Comparison of ENCODE assay signal across 8 cellular contexts in the genomic region with DNA sequence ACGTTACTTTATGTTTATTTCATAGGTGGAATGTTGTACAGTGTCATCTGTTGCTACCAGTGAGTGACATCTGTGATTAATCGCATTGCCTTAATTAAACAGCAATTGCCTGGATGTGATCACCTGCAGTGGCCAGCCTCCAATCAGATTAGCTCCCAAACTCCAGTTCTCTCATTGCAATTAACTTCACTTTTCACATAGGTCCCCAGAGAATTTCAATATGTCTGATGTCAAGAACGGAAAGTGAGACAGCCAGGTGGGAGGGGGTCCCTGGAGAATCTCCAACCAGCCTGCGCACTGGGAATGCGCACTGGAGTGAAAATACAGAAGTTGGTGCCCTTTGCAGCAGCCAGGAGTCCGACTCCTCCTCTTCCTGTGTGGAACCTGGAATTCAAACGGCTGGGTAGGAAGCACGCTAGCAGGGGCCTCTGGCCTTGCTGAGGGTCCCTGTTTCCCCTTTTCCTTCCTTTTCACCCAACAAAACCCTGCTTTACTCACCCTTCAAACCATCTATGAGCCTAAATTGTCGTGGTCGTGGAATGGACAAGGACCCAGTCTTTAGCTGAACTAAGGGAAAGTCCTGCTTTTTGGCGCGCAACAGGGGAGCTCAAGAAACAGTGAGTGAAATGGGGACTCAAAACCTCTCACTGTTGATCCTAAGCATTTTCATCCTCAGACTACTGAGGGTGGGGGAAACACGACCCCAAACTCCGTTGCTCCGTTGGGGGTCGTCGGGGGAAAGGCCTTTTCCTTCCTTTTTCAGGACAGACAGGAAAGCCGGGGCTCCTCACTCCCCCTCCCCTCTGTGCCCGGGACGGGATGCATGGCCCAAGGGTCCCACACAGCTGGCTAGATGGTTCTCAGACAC.
A peak's percentile ranks its signal among the peaks of the same experiment; 100 is the strongest.
DNase-seq lines count a peak whose midpoint lies in the region; ATAC-seq and TF ChIP-seq lines count a peak whose summit lies in the region.

No MANE protein-coding gene starts in this region.

- peak overlapping the region; percentile 96 for H3K27ac Mint-ChIP-seq in neural progenitor cell

- H3K36me3 Mint-ChIP-seq in neural progenitor cell, result peaks cover 11% of the 10 kb centered on the region

- DNase-seq in HS-5 (ENCODE audit: low read depth) (peak; percentile 11), SHP77 (lab: John Stamatoyannopoulos, UW) (peak; percentile 66 to 76), fibroblast of peridontal ligament (ENCODE audit: extremely low read depth) (peak; percentile 21), neural progenitor cell (ENCODE audit: low spot score) (peak; percentile 78), cerebellar nuclear complex (lab: John Stamatoyannopoulos, UW) (no peak), NCI-H1930 (lab: John Stamatoyannopoulos, UW) (no peak)

- no peak for TF ChIP-seq CTCF in neural progenitor cell (IDR thresholded peaks at IDR 0.05)

- H3K4me1 ChIP-seq in ES-I3 (ENCODE audit: insufficient read depth, low read length) (no peaks in the 10 kb centered on the region), neural progenitor cell (peaks cover 19% of the 10 kb centered on the region)

- H3K4me2 ChIP-seq in neural progenitor cell, result peak overlapping the region; percentile 79

- H4K20me1 ChIP-seq in neural progenitor cell (ENCODE audit: low read depth), result no peaks in the 10 kb centered on the region

- H3F3A ChIP-seq in neural progenitor cell (ENCODE audit: low read depth), result no peaks in the 10 kb centered on the region

- H3K36me3 ChIP-seq in ES-I3 (ENCODE audit: insufficient read depth, low read length), result no peaks in the 10 kb centered on the region
- no peaks in the 10 kb centered on the region for H3K36me3 ChIP-seq in neural progenitor cell

- H3K9me3 Mint-ChIP-seq in neural progenitor cell, result no peaks in the 10 kb centered on the region

- H3K4me3 ChIP-seq in neural progenitor cell, result peak overlapping the region; percentile 64

- no peak for ATAC-seq in GM18519 (IDR thresholded peaks at IDR 0.05; ENCODE audit: low FRiP score, unreplicated experiment)

- H3K79me2 ChIP-seq in neural progenitor cell (ENCODE audit: low read depth), result peaks cover 24% of the 10 kb centered on the region

- H3K4me3 Mint-ChIP-seq in neural progenitor cell, result peak overlapping the region; percentile 90

- peak overlapping the region; percentile 42 for H3K27ac ChIP-seq in neural progenitor cell

- no peaks in the 10 kb centered on the region for H3K27me3 Mint-ChIP-seq in neural progenitor cell (ENCODE audit: insufficient read depth, low read depth)

- H3K9ac ChIP-seq in ES-I3 (ENCODE audit: low read depth, low read length) (peak overlapping the region; percentile 90), neural progenitor cell (peak overlapping the region; percentile 44)

- no peaks in the 10 kb centered on the region for H3K9me3 ChIP-seq in ES-I3 (ENCODE audit: control insufficient read depth, insufficient read depth, low read length)
- no peaks in the 10 kb centered on the region for H3K9me3 ChIP-seq in neural progenitor cell (ENCODE audit: low read depth)

- peaks cover 32% of the 10 kb centered on the region for H3K4me1 Mint-ChIP-seq in neural progenitor cell

- no peaks in the 10 kb centered on the region for H3K27me3 ChIP-seq in neural progenitor cell

- peak overlapping the region; percentile 91 for H2AFZ ChIP-seq in neural progenitor cell (replicated peaks)

Comparison
In these comparisons a context has a peak if more than half of its experiments do, and no peak if none do; other contexts are left out.
1. DNase-seq: peak in HS-5 (single experiment), SHP77 (2 of 2), fibroblast of peridontal ligament (single experiment) and neural progenitor cell (single experiment); none in cerebellar nuclear complex (0 of 2) and NCI-H1930 (0 of 2).